15 cellular contexts compared by ENCODE assay signal in genomic region chr17:36611345-36612072, GRCh38. TPM values are rescaled to one million over a fixed set of nuclear protein-coding genes. Genes with fewer than 3 reads are reported as not detected.
DNase-seq lines count a peak whose midpoint lies in the region; ATAC-seq, FAIRE-seq and TF ChIP-seq lines count a peak whose summit lies in the region.
"Had no signal": no experiment of that assay in that cellular context is flagged by ENCODE, and none has a peak within 500 bp of the region (broad histone marks: within the 10 kb centered on the region; RNA-seq: fewer than 3 reads in every experiment).

No MANE protein-coding gene starts in this region.

- no peaks in the 10 kb centered on the region for H3K4me1 ChIP-seq in kidney (ENCODE audit: control insufficient read depth in 1 of 2, insufficient read depth in 1 of 2, low read depth in 1 of 2, low read length in 2 of 2)
- no peaks in the 10 kb centered on the region for H3K4me1 ChIP-seq in CD8-positive, alpha-beta memory T cell (ENCODE audit: insufficient read depth, low read length)
- H3K4me1 ChIP-seq: right lobe of liver had no signal

- intact Hi-C loops in kidney (cut with DNase I): no loop called here

- CTCF ChIA-PET in CD8-positive, alpha-beta memory T cell (lab: Charles Lee): interaction anchor here (1.7 kb wide), 1 partner anchor 10 kb away, joined by 7 read pairs; the partner anchor contains the start of gene MRM1

- in situ Hi-C loops in Caki2 (cut with HindIII; ENCODE audit: low pct_unique_long_range_greater_than_20kb, low sequenced_read_pairs): no loop called here

- H3K4me3 Mint-ChIP-seq in osteocyte (ENCODE audit: unreplicated experiment): no peak overlapping the region
- no peak overlapping the region for H3K4me3 Mint-ChIP-seq in CD8-positive, alpha-beta memory T cell
- H3K4me3 Mint-ChIP-seq: CD4-positive, CD25-positive, alpha-beta regulatory T cell; natural killer cell treated with Interleukin-12 subunit alpha and Interleukin-12 subunit beta and Interleukin-15 and Interleukin-18, amount 100 ng/mL, for 72 hours; stimulated activated naive CD8-positive, alpha-beta T cell treated with anti-CD3 and anti-CD28 coated beads, Interleukin-15, Interleukin-2, amounts not matched to agents 100 ng/mL and 50 ng/mL, for 24 hours had no signal

- peak; percentile 51 for DNase-seq in Caki2 (ENCODE audit: low read depth)
- peak; percentile 73 for DNase-seq in MG63
- peak; percentile 89 for DNase-seq in bronchial epithelial cell (ENCODE audit: low read depth)
- peak; percentile 6 for DNase-seq in kidney
- no peak for DNase-seq in NK-92 treated with Interleukin-12 subunit alpha and Interleukin-12 subunit beta, amount 100 ng/mL, for 24 hours (lab: John Stamatoyannopoulos, UW)
- DNase-seq in osteocyte (ENCODE audit: extremely low spot score, unreplicated experiment): no peak
- no peak for DNase-seq in CD8-positive, alpha-beta memory T cell
- DNase-seq: activated CD4-positive, CD25-positive, alpha-beta regulatory T cell treated with anti-CD3 and anti-CD28 coated beads, Interleukin-2, amount 50 U/mL, for 72 hours; aorta; CD4-positive, CD25-positive, alpha-beta regulatory T cell; Kasumi-1; right lobe of liver had no signal

- POLR2A ChIA-PET in CD8-positive, alpha-beta memory T cell (lab: Charles Lee): no interaction called here

- no peaks in the 10 kb centered on the region for H3K9me3 Mint-ChIP-seq in osteocyte (ENCODE audit: unreplicated experiment)
- no peaks in the 10 kb centered on the region for H3K9me3 Mint-ChIP-seq in CD8-positive, alpha-beta memory T cell
- H3K9me3 Mint-ChIP-seq: CD4-positive, CD25-positive, alpha-beta regulatory T cell; natural killer cell treated with Interleukin-12 subunit alpha and Interleukin-12 subunit beta and Interleukin-15 and Interleukin-18, amount 100 ng/mL, for 72 hours; stimulated activated naive CD8-positive, alpha-beta T cell treated with anti-CD3 and anti-CD28 coated beads, Interleukin-15, Interleukin-2, amounts not matched to agents 100 ng/mL and 50 ng/mL, for 24 hours had no signal

- H3K9ac ChIP-seq in kidney (ENCODE audit: low read length in 2 of 2): no peak overlapping the region

- H3K27ac ChIP-seq in kidney (ENCODE audit: low read depth in 2 of 2, low read length in 2 of 2): no peak overlapping the region
- no peak overlapping the region for H3K27ac ChIP-seq in CD8-positive, alpha-beta memory T cell (ENCODE audit: low read depth, low read length)
- H3K27ac ChIP-seq: right lobe of liver had no signal

- no peaks in the 10 kb centered on the region for H3K9me3 ChIP-seq in MG63
- H3K9me3 ChIP-seq in kidney (ENCODE audit: control insufficient read depth in 1 of 2, low read length in 2 of 2): no peaks in the 10 kb centered on the region
- no peaks in the 10 kb centered on the region for H3K9me3 ChIP-seq in CD8-positive, alpha-beta memory T cell (ENCODE audit: low read length)
- H3K9me3 ChIP-seq: right lobe of liver had no signal

- H3K27ac Mint-ChIP-seq in osteocyte (ENCODE audit: unreplicated experiment): no peak overlapping the region
- no peak overlapping the region for H3K27ac Mint-ChIP-seq in CD8-positive, alpha-beta memory T cell
- H3K27ac Mint-ChIP-seq: natural killer cell treated with Interleukin-12 subunit alpha and Interleukin-12 subunit beta and Interleukin-15 and Interleukin-18, amount 100 ng/mL, for 72 hours; stimulated activated naive CD8-positive, alpha-beta T cell treated with anti-CD3 and anti-CD28 coated beads, Interleukin-15, Interleukin-2, amounts not matched to agents 100 ng/mL and 50 ng/mL, for 24 hours had no signal

- H3K36me3 Mint-ChIP-seq in osteocyte (ENCODE audit: unreplicated experiment): no peaks in the 10 kb centered on the region
- H3K36me3 Mint-ChIP-seq in CD8-positive, alpha-beta memory T cell: peaks cover 0 to 8% (median 4%) of the 10 kb centered on the region in 3 donors
- H3K36me3 Mint-ChIP-seq: natural killer cell treated with Interleukin-12 subunit alpha and Interleukin-12 subunit beta and Interleukin-15 and Interleukin-18, amount 100 ng/mL, for 72 hours had no signal

- no peak overlapping the region for H3K4me3 ChIP-seq in MG63
- H3K4me3 ChIP-seq in bronchial epithelial cell (ENCODE audit: low read depth, low read length): no peak overlapping the region
- no peak overlapping the region for H3K4me3 ChIP-seq in kidney (ENCODE audit: low read length in 2 of 2)
- H3K4me3 ChIP-seq in CD8-positive, alpha-beta memory T cell (ENCODE audit: low read length): no peak overlapping the region
- H3K4me3 ChIP-seq: right lobe of liver had no signal

- H3K4me1 Mint-ChIP-seq in osteocyte (ENCODE audit: unreplicated experiment): peaks cover 15% of the 10 kb centered on the region
- peaks cover 6 to 21% (median 16%) of the 10 kb centered on the region in 3 donors for H3K4me1 Mint-ChIP-seq in CD8-positive, alpha-beta memory T cell

- no peak for TF ChIP-seq CTCF in bronchial epithelial cell (IDR thresholded peaks at IDR 0.05; ENCODE audit: insufficient read depth, low read length, severe bottlenecking)
- no peak for TF ChIP-seq CTCF in kidney (IDR thresholded peaks at IDR 0.05; ENCODE audit: borderline replicate concordance, extremely low read depth, insufficient read depth)
- no peak for TF ChIP-seq CTCF in osteocyte (IDR thresholded peaks at IDR 0.05)

- H3K27me3 Mint-ChIP-seq in osteocyte (ENCODE audit: unreplicated experiment): no peaks in the 10 kb centered on the region
- no peaks in the 10 kb centered on the region for H3K27me3 Mint-ChIP-seq in CD8-positive, alpha-beta memory T cell
- H3K27me3 Mint-ChIP-seq: CD4-positive, CD25-positive, alpha-beta regulatory T cell; stimulated activated naive CD8-positive, alpha-beta T cell treated with anti-CD3 and anti-CD28 coated beads, Interleukin-15, Interleukin-2, amounts not matched to agents 100 ng/mL and 50 ng/mL, for 24 hours had no signal

- FAIRE-seq in bronchial epithelial cell (lab: Jason Lieb, UNC): no peak
- FAIRE-seq in kidney (lab: Jason Lieb, UNC): no peak

- peaks cover 22% of the 10 kb centered on the region for H3K36me3 ChIP-seq in MG63
- H3K36me3 ChIP-seq in bronchial epithelial cell (ENCODE audit: control insufficient read depth, insufficient read depth, low read length): peaks cover 2% of the 10 kb centered on the region
- no peaks in the 10 kb centered on the region for H3K36me3 ChIP-seq in kidney (ENCODE audit: control insufficient read depth in 1 of 2, insufficient read depth in 2 of 2, low read length in 2 of 2)
- no peaks in the 10 kb centered on the region for H3K36me3 ChIP-seq in CD8-positive, alpha-beta memory T cell (ENCODE audit: insufficient read depth, low read length)
- H3K36me3 ChIP-seq: right lobe of liver had no signal

- ATAC-seq in HG02623 (IDR thresholded peaks at IDR 0.05; ENCODE audit: unreplicated experiment): no peak
- ATAC-seq: natural killer cell treated with Interleukin-12 subunit alpha and Interleukin-12 subunit beta and Interleukin-15 and Interleukin-18, amount 100 ng/mL, for 72 hours; right lobe of liver had no signal

- H3K27me3 ChIP-seq in MG63 (no peaks in the 10 kb centered on the region), bronchial epithelial cell (ENCODE audit: control insufficient read depth, insufficient read depth, low read length) (no peaks in the 10 kb centered on the region)
- H3K27me3 ChIP-seq in CD8-positive, alpha-beta memory T cell (ENCODE audit: insufficient read depth, low read length, poor library complexity, severe bottlenecking): no peaks in the 10 kb centered on the region
- H3K27me3 ChIP-seq: right lobe of liver had no signal

RNA-seq across cellular contexts. Expression of gene MRM1, which starts 10.1 kb away (rescaled TPM):
- total RNA-seq in Caki2 (2014; rRNA removed; shearing (Covaris generic); ENCODE audit: low replicate concordance): 13.5 and 17.2 TPM in 2 replicates
- 16.7 and 19.9 TPM in 2 replicates for total RNA-seq in MG63 (2014; rRNA removed; shearing (Covaris generic); ENCODE audit: low replicate concordance)
- total RNA-seq in bronchial epithelial cell (3.2 and 6.1 TPM in 2 replicates), kidney (8.3 TPM), osteocyte (3.6 and 4.3 TPM in 2 replicates)
- polyA plus RNA-seq in kidney (ENCODE audit: insufficient read depth, low read depth, low replicate concordance): 12.4 TPM
- 10 to 100 TPM; 24.7 to 24.9 TPM for total RNA-seq in CD8-positive, alpha-beta memory T cell
- polyA plus RNA-seq in CD8-positive, alpha-beta memory T cell: 5.3 TPM

RNA-seq across cellular contexts. Expression of gene DHRS11, which starts 19.8 kb away (rescaled TPM):
- 27.8 and 38.1 TPM in 2 replicates for total RNA-seq in Caki2 (2014; rRNA removed; shearing (Covaris generic); ENCODE audit: low replicate concordance)
- total RNA-seq in MG63 (2014; rRNA removed; shearing (Covaris generic); ENCODE audit: low replicate concordance): 17.4 and 18.0 TPM in 2 replicates
- total RNA-seq in bronchial epithelial cell: 7.9 and 14.8 TPM in 2 replicates
- 11.8 TPM for total RNA-seq in kidney
- 40.7 TPM for polyA plus RNA-seq in kidney (ENCODE audit: insufficient read depth, low read depth, low replicate concordance)
- total RNA-seq in osteocyte: 7.1 TPM in 2 replicates
- 10 to 100 TPM; 11.1 to 13.0 TPM for total RNA-seq in CD8-positive, alpha-beta memory T cell
- polyA plus RNA-seq in CD8-positive, alpha-beta memory T cell: 4.3 TPM

Comparison
In these comparisons a context has a peak if more than half of its experiments do, and no peak if none do; other contexts are left out.
1. DNase-seq: peak in Caki2 (single experiment), MG63 (single experiment), bronchial epithelial cell (single experiment) and kidney (single experiment); none in NK-92 treated with Interleukin-12 subunit alpha and Interleukin-12 subunit beta, amount 100 ng/mL, for 24 hours (single experiment), osteocyte (single experiment) and CD8-positive, alpha-beta memory T cell (0 of 5).